22 cellular contexts compared by ENCODE assay signal in genomic region chr11:109121173-109121938, GRCh38.
"Had no signal": no experiment of that assay in that cellular context is flagged by ENCODE, and none has a peak within 500 bp of the region (broad histone marks: within the 10 kb centered on the region; RNA-seq: fewer than 3 reads in every experiment).

No MANE protein-coding gene starts in this region.

- H3K27me3 ChIP-seq: gastrocnemius medialis, neutrophil, spleen, testis, tibial nerve, upper lobe of right lung had no signal

- H3K4me1 ChIP-seq: lower lobe of right lung, spleen, testis, tibial nerve, upper lobe of right lung had no signal

- DNase-seq: effector memory CD4-positive, alpha-beta T cell; gastrocnemius medialis; glutamatergic neuron; left ventricle myocardium inferior; lower lobe of right lung; nephron progenitor cell; psoas muscle; retina; spleen; stimulated activated CD4-positive, alpha-beta T cell treated with anti-CD3 and anti-CD28 coated beads, Interleukin-15, amount 100 ng/mL, for 24 hours; stimulated activated CD4-positive, alpha-beta T cell treated with anti-CD3 and anti-CD28 coated beads, Interleukin-1b, Interleukin-23, amount 100 ng/mL, for 48 hours; stimulated activated CD4-positive, alpha-beta T cell treated with anti-CD3 and anti-CD28 coated beads, Interleukin-4, amount 100 ng/mL, for 4 hours; stimulated activated naive B cell treated with anti-CD40 and anti-IgM and Interleukin-4, amounts not matched to agents 10 μg/mL and 1 μg/mL and 100 μg/mL, for 72 hours; stimulated activated naive CD8-positive, alpha-beta T cell treated with anti-CD3 and anti-CD28 coated beads, Interleukin-15, amount 100 ng/mL, for 72 hours; testis; upper lobe of right lung had no signal

- H3K4me3 Mint-ChIP-seq: memory B cell; mesothelial cell of epicardium; nephron progenitor cell; stimulated activated naive B cell treated with anti-CD40 and anti-IgM and Interleukin-4, amounts not matched to agents 10 μg/mL and 1 μg/mL and 100 μg/mL, for 72 hours; stimulated activated naive CD8-positive, alpha-beta T cell treated with anti-CD3 and anti-CD28 coated beads, Interleukin-15, amount 100 ng/mL, for 72 hours had no signal

- H3K9me3 Mint-ChIP-seq: memory B cell; nephron progenitor cell; stimulated activated naive B cell treated with anti-CD40 and anti-IgM and Interleukin-4, amounts not matched to agents 10 μg/mL and 1 μg/mL and 100 μg/mL, for 72 hours; stimulated activated naive CD8-positive, alpha-beta T cell treated with anti-CD3 and anti-CD28 coated beads, Interleukin-15, amount 100 ng/mL, for 72 hours had no signal

- ATAC-seq: esophagus mucosa; gastrocnemius medialis; lower lobe of right lung; psoas muscle; sciatic nerve; stimulated activated naive B cell treated with anti-CD40 and anti-IgM and Interleukin-4, amounts not matched to agents 10 μg/mL and 1 μg/mL and 100 μg/mL, for 72 hours; stimulated activated naive CD8-positive, alpha-beta T cell treated with anti-CD3 and anti-CD28 coated beads, Interleukin-15, amount 100 ng/mL, for 72 hours; upper lobe of right lung had no signal

- H3K4me1 Mint-ChIP-seq: memory B cell; stimulated activated naive B cell treated with anti-CD40 and anti-IgM and Interleukin-4, amounts not matched to agents 10 μg/mL and 1 μg/mL and 100 μg/mL, for 72 hours; stimulated activated naive CD8-positive, alpha-beta T cell treated with anti-CD3 and anti-CD28 coated beads, Interleukin-15, amount 100 ng/mL, for 72 hours had no signal

- H3K36me3 Mint-ChIP-seq: memory B cell; mesothelial cell of epicardium; stimulated activated naive B cell treated with anti-CD40 and anti-IgM and Interleukin-4, amounts not matched to agents 10 μg/mL and 1 μg/mL and 100 μg/mL, for 72 hours had no signal

- H3K36me3 ChIP-seq: gastrocnemius medialis, left ventricle myocardium inferior, lower lobe of right lung, neutrophil, spleen, tibial nerve, upper lobe of right lung had no signal

- H3K4me3 ChIP-seq: gastrocnemius medialis, left ventricle myocardium inferior, lower lobe of right lung, psoas muscle, spleen, testis, tibial nerve, upper lobe of right lung had no signal

- H3K27ac ChIP-seq: gastrocnemius medialis, left ventricle myocardium inferior, lower lobe of right lung, neutrophil, psoas muscle, spleen, testis, tibial nerve, upper lobe of right lung had no signal

- H3K27ac Mint-ChIP-seq: memory B cell; mesothelial cell of epicardium; nephron progenitor cell; stimulated activated naive B cell treated with anti-CD40 and anti-IgM and Interleukin-4, amounts not matched to agents 10 μg/mL and 1 μg/mL and 100 μg/mL, for 72 hours had no signal

- H3K9me3 ChIP-seq: gastrocnemius medialis, left ventricle myocardium inferior, lower lobe of right lung, neutrophil, psoas muscle, spleen, testis, tibial nerve, upper lobe of right lung had no signal

- H3K27me3 Mint-ChIP-seq: memory B cell; stimulated activated naive B cell treated with anti-CD40 and anti-IgM and Interleukin-4, amounts not matched to agents 10 μg/mL and 1 μg/mL and 100 μg/mL, for 72 hours; stimulated activated naive CD8-positive, alpha-beta T cell treated with anti-CD3 and anti-CD28 coated beads, Interleukin-15, amount 100 ng/mL, for 72 hours had no signal
